In the genomic region with DNA sequence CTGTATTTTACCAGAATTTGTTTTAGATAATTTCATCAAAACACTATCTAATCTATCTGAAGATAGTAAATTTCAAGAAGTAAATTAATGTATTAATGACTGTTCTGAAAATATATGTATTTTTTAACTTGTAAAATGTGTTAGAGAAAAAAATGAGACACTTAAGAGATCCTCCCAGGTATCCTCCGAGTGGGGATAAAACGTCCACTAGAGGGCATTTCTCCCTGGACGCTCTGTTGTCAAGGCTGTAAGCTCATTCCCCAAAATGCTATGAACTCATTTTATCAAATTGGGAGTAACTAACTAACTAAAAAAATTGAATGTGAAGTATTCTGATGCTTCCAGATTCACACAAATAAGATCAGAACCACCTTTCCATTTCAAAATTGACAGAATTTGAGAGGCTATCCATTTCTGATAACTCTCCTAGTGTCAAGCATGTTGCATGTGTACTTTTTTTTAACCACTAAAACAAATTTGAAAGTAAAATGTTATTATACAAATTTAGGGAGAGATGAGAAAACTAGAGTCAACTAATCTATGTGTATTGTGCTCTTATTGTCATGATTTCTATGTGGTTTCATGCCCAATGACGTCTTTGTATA, we compare ENCODE assay signal across 9 cellular contexts.
A peak's percentile ranks its signal among the peaks of the same experiment; 100 is the strongest.
DNase-seq lines count a peak whose midpoint lies in the region; ATAC-seq, FAIRE-seq and TF ChIP-seq lines count a peak whose summit lies in the region.
"Had no signal": no experiment of that assay in that cellular context is flagged by ENCODE, and none has a peak within 500 bp of the region (broad histone marks: within the 10 kb centered on the region; RNA-seq: fewer than 3 reads in every experiment).

No MANE protein-coding gene starts in this region.

- DNase-seq in Calu3 (peak; percentile 32), WTC11 (ENCODE audit: low spot score) (peak; percentile 12), right cardiac atrium (no peak), tibial artery (no peak), GM12892 (ENCODE audit: insufficient read length) (no peak)

- BruUV-seq in Calu3 (replicated peaks; lab: Mats Ljungman, UMichigan): no TSS peak

- WGBS in right cardiac atrium: 37% methylated on average over 4 of the region's 4 CpGs

- H3K9me3 Mint-ChIP-seq in Calu3 (ENCODE audit: low read depth, unreplicated experiment) (no peaks in the 10 kb centered on the region), WTC11 (peaks cover 10% of the 10 kb centered on the region; the same call in 1 of the 2 replicates)
- H3K9me3 Mint-ChIP-seq: naive thymus-derived CD8-positive, alpha-beta T cell had no signal

- no peak for FAIRE-seq in GM12892 (lab: Jason Lieb, UNC)

- no peaks in the 10 kb centered on the region for H3K4me1 Mint-ChIP-seq in Calu3 (ENCODE audit: low read depth, unreplicated experiment)
- peaks cover 7% of the 10 kb centered on the region; the same call in 1 of the 2 replicates for H3K4me1 Mint-ChIP-seq in WTC11
- H3K4me1 Mint-ChIP-seq: naive thymus-derived CD8-positive, alpha-beta T cell had no signal

- TF ChIP-seq EP300 in Ishikawa (IDR thresholded peaks at IDR 0.05; ENCODE audit: borderline replicate concordance): no peak

- TF ChIP-seq CTCF in Calu3 (IDR thresholded peaks at IDR 0.05; ENCODE audit: unreplicated experiment): peak; percentile 67
- peak; percentile 38; the same call in 1 of the 2 replicates for TF ChIP-seq CTCF in WTC11 (IDR thresholded peaks at IDR 0.05)
- peak; percentile 24 to 46 for TF ChIP-seq CTCF in tibial artery (IDR thresholded peaks at IDR 0.05)

- ATAC-seq in GM19025 (IDR thresholded peaks at IDR 0.05; ENCODE audit: low read depth, unreplicated experiment) (peak; percentile 57), WTC11 (peak; percentile 30; the same call in 1 of the 2 replicates), right cardiac atrium (peak; percentile 63 to 71), HG03095 (IDR thresholded peaks at IDR 0.05; ENCODE audit: unreplicated experiment) (no peak)
- ATAC-seq: naive thymus-derived CD8-positive, alpha-beta T cell had no signal

- POLR2A ChIA-PET in WTC11 (lab: Charles Lee): no interaction called here

- H3K9me3 ChIP-seq in right cardiac atrium (ENCODE audit: control insufficient read depth, low read length): no peaks in the 10 kb centered on the region
- H3K9me3 ChIP-seq in tibial artery: no peaks in the 10 kb centered on the region

- H3K4me1 ChIP-seq in right cardiac atrium (ENCODE audit: control insufficient read depth, insufficient read depth, low read length) (no peaks in the 10 kb centered on the region), tibial artery (no peaks in the 10 kb centered on the region)

- no peaks in the 10 kb centered on the region for H3K27me3 Mint-ChIP-seq in Calu3 (ENCODE audit: unreplicated experiment)
- no peaks in the 10 kb centered on the region for H3K27me3 Mint-ChIP-seq in WTC11 (ENCODE audit: low read depth)

- H3K36me3 ChIP-seq in tibial artery: no peaks in the 10 kb centered on the region

- H3K36me3 Mint-ChIP-seq in Calu3 (ENCODE audit: insufficient read depth, unreplicated experiment): no peaks in the 10 kb centered on the region
- H3K36me3 Mint-ChIP-seq in WTC11: no peaks in the 10 kb centered on the region; the same call in 1 of the 2 replicates
- H3K36me3 Mint-ChIP-seq: naive thymus-derived CD8-positive, alpha-beta T cell had no signal

- peak; percentile 43 for TF ChIP-seq RAD21 in Ishikawa (IDR thresholded peaks at IDR 0.05; ENCODE audit: low read depth)

- H3K4me3 ChIP-seq in right cardiac atrium (ENCODE audit: low read length) (no peak overlapping the region), tibial artery (no peak overlapping the region)

- H3K4me3 Mint-ChIP-seq in Calu3 (ENCODE audit: low read depth, unreplicated experiment) (no peak overlapping the region), WTC11 (no peak overlapping the region)
- H3K4me3 Mint-ChIP-seq: naive thymus-derived CD8-positive, alpha-beta T cell had no signal

- intact Hi-C loops in Calu3 (cut with micrococcal nuclease; ENCODE audit: unreplicated experiment) (loop anchor here (5.0 kb wide), 2 partner anchors 186 to 646 kb away; no protein-coding TSS in a partner anchor), right cardiac atrium (cut with DNase I) (no loop called here), tibial artery (cut with DNase I; ENCODE audit: low total_unique reads) (no loop called here)

- H3K27me3 ChIP-seq in right cardiac atrium (ENCODE audit: control insufficient read depth, insufficient read depth): no peaks in the 10 kb centered on the region
- no peaks in the 10 kb centered on the region for H3K27me3 ChIP-seq in tibial artery

- no peak overlapping the region for H3K27ac ChIP-seq in right cardiac atrium (ENCODE audit: low read length)
- no peak overlapping the region for H3K27ac ChIP-seq in tibial artery

- H3K27ac Mint-ChIP-seq in Calu3 (ENCODE audit: unreplicated experiment): no peak overlapping the region
- H3K27ac Mint-ChIP-seq in WTC11: no peak overlapping the region
- H3K27ac Mint-ChIP-seq: naive thymus-derived CD8-positive, alpha-beta T cell had no signal

- TF ChIP-seq POLR2A in GM12892 (IDR thresholded peaks at IDR 0.05; ENCODE audit: low read depth, low read length): no peak

- CTCF ChIA-PET in Calu3 (lab: Charles Lee): interaction anchor here (0.6 kb wide), 2 partner anchors 55 to 867 kb away, joined by 3 to 4 read pairs; no protein-coding TSS in a partner anchor
- CTCF ChIA-PET in WTC11 (lab: Charles Lee): no interaction called here

TF ChIP-seq in Ishikawa, 13 proteins besides CTCF, POLR2A, EP300 and RAD21 (continues in another document):
- TF ChIP-seq NFIC (IDR thresholded peaks at IDR 0.05) (no peak), TAF1 (IDR thresholded peaks at IDR 0.05; ENCODE audit: low read depth) (no peak), TEAD4 (IDR thresholded peaks at IDR 0.05) (no peak)
- TF ChIP-seq, protein P1, sequence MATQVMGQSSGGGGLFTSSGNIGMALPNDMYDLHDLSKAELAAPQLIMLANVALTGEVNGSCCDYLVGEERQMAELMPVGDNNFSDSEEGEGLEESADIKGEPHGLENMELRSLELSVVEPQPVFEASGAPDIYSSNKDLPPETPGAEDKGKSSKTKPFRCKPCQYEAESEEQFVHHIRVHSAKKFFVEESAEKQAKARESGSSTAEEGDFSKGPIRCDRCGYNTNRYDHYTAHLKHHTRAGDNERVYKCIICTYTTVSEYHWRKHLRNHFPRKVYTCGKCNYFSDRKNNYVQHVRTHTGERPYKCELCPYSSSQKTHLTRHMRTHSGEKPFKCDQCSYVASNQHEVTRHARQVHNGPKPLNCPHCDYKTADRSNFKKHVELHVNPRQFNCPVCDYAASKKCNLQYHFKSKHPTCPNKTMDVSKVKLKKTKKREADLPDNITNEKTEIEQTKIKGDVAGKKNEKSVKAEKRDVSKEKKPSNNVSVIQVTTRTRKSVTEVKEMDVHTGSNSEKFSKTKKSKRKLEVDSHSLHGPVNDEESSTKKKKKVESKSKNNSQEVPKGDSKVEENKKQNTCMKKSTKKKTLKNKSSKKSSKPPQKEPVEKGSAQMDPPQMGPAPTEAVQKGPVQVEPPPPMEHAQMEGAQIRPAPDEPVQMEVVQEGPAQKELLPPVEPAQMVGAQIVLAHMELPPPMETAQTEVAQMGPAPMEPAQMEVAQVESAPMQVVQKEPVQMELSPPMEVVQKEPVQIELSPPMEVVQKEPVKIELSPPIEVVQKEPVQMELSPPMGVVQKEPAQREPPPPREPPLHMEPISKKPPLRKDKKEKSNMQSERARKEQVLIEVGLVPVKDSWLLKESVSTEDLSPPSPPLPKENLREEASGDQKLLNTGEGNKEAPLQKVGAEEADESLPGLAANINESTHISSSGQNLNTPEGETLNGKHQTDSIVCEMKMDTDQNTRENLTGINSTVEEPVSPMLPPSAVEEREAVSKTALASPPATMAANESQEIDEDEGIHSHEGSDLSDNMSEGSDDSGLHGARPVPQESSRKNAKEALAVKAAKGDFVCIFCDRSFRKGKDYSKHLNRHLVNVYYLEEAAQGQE (IDR thresholded peaks at IDR 0.05; ENCODE audit: low read depth): no peak

TF ChIP-seq in WTC11, 78 proteins besides CTCF, POLR2A, EP300 and RAD21 (continues in another document):
- TF ChIP-seq E2F1 (CRISPR knock-in tag; IDR thresholded peaks at IDR 0.05) (no peak), AR (CRISPR knock-in tag; IDR thresholded peaks at IDR 0.05) (no peak), NFATC4 (CRISPR knock-in tag; IDR thresholded peaks at IDR 0.05) (no peak), ZNF138 (CRISPR knock-in tag; conservative IDR thresholded peaks at IDR 0.05) (no peak), NR2C2 (CRISPR knock-in tag; IDR thresholded peaks at IDR 0.05) (no peak), ETV6 (CRISPR knock-in tag; IDR thresholded peaks at IDR 0.05) (no peak)

Comparison
In these comparisons a context has a peak if more than half of its experiments do, and no peak if none do; other contexts are left out.
1. DNase-seq: peak in Calu3 (single experiment) and WTC11 (single experiment); none in right cardiac atrium (0 of 3), tibial artery (0 of 2) and GM12892 (single experiment).
2. Peak in every context shown above with its lines, with median percentiles within 50 percentile points of each other: CTCF ChIP-seq.